Comparison of ENCODE assay signal across 22 cellular contexts in the genomic region with DNA sequence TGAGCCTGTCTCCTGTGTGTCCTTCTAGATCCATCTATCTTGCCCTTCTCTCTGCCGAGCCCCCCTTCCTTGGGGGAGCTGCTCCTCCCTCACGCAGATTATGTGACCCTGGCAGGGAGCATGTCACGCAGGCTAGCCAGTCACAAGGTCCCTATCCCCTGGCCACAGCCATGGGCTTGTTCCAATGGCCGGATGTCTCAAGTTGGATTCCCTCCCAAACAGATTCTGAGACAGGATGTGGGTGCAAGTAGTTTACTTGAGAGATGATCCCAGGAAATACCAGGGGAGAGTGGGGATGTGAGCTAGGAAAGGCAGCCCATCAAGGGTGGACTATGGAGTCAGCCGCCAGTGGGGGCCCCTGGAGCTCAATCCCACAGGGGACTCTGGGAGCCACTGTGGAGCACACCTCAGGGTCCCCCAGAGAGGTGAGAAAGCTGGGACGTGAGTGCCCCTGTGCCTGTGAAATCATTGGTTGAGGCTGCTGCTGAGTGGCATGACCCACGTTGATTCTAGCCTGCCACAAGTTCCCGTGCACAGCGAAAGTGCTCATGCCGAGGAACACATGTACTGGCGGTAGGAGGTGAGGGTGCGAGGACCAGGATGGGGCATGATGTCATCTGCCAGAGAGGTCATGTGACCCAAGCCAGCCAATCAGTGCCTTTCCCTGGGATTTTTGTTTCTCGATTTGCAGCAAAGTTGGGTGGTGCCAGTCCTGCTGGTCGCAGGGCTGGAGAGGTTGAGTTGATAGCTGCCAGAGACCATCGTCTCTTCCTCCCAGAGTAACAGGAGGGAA. TPM values are rescaled to one million over a fixed set of nuclear protein-coding genes. Genes with fewer than 3 reads are reported as not detected.
"Had no signal": no experiment of that assay in that cellular context is flagged by ENCODE, and none has a peak within 500 bp of the region (broad histone marks: within the 10 kb centered on the region; RNA-seq: fewer than 3 reads in every experiment).

No MANE protein-coding gene starts in this region.

- H3K36me3 Mint-ChIP-seq: activated naive CD4-positive, alpha-beta T cell treated with anti-CD3 and anti-CD28 coated beads, Interleukin-2, amount 10 ng/mL, durations not matched to agents 7 days and 5 days; brain; naive thymus-derived CD8-positive, alpha-beta T cell; stimulated activated memory B cell treated with anti-CD40 and anti-IgM and Interleukin-4, amounts not matched to agents 10 μg/mL and 1 μg/mL and 100 μg/mL, for 72 hours had no signal

- H3K36me3 ChIP-seq: gastroesophageal sphincter, lower lobe of right lung, spleen, transverse colon had no signal

- ATAC-seq: activated T-helper 17 cell treated with anti-CD3 and anti-CD28 coated beads, Interleukin-2, amount 50 U/mL, for 72 hours; effector memory CD8-positive, alpha-beta T cell; gastroesophageal sphincter; lower lobe of right lung; naive thymus-derived CD8-positive, alpha-beta T cell; psoas muscle; sciatic nerve; stimulated activated memory B cell treated with anti-CD40 and anti-IgM and Interleukin-4, amounts not matched to agents 10 μg/mL and 1 μg/mL and 100 μg/mL, for 72 hours had no signal

- H3K9me3 ChIP-seq: gastroesophageal sphincter, lower lobe of right lung, psoas muscle, spleen, transverse colon had no signal

- H3K27ac ChIP-seq: epithelial cell of prostate, gastroesophageal sphincter, lower lobe of right lung, psoas muscle, spleen, transverse colon had no signal

- H3K4me3 Mint-ChIP-seq: activated naive CD4-positive, alpha-beta T cell treated with anti-CD3 and anti-CD28 coated beads, Interleukin-2, amount 10 ng/mL, durations not matched to agents 7 days and 5 days; activated T-helper 17 cell treated with anti-CD3 and anti-CD28 coated beads, Interleukin-2, amount 50 U/mL, for 72 hours; brain; central memory CD8-positive, alpha-beta T cell; effector memory CD8-positive, alpha-beta T cell; naive thymus-derived CD8-positive, alpha-beta T cell; stimulated activated memory B cell treated with anti-CD40 and anti-IgM and Interleukin-4, amounts not matched to agents 10 μg/mL and 1 μg/mL and 100 μg/mL, for 72 hours; T-helper 2 cell treated with Interferon-gamma antibody and Interleukin-4, amounts not matched to agents 5 μg/mL and 100 μg/mL, for 36 hours had no signal

- DNase-seq: activated CD4-positive, CD25-positive, alpha-beta regulatory T cell treated with anti-CD3 and anti-CD28 coated beads, Interleukin-2, amount 50 U/mL, for 72 hours; activated CD8-positive, alpha-beta memory T cell treated with anti-CD3 and anti-CD28 coated beads for 24 hours; activated naive CD4-positive, alpha-beta T cell treated with anti-CD3 and anti-CD28 coated beads, Interleukin-2, amount 10 ng/mL, durations not matched to agents 7 days and 5 days; cortex of kidney; effector memory CD8-positive, alpha-beta T cell; kidney glomerular epithelial cell; lower lobe of right lung; naive thymus-derived CD8-positive, alpha-beta T cell; occipital lobe; spleen; stimulated activated CD4-positive, alpha-beta T cell treated with anti-CD3 and anti-CD28 coated beads, Interleukin-1b, Interleukin-23, amount 100 ng/mL, for 48 hours; SW 1271; transverse colon had no signal

- H3K4me3 ChIP-seq: gastroesophageal sphincter, lower lobe of right lung, psoas muscle, spleen, transverse colon had no signal

- H3K4me1 Mint-ChIP-seq: brain; central memory CD8-positive, alpha-beta T cell; stimulated activated memory B cell treated with anti-CD40 and anti-IgM and Interleukin-4, amounts not matched to agents 10 μg/mL and 1 μg/mL and 100 μg/mL, for 72 hours had no signal

- H3K27me3 Mint-ChIP-seq: activated T-helper 17 cell treated with anti-CD3 and anti-CD28 coated beads, Interleukin-2, amount 50 U/mL, for 72 hours had no signal

- H3K27ac Mint-ChIP-seq: activated T-helper 17 cell treated with anti-CD3 and anti-CD28 coated beads, Interleukin-2, amount 50 U/mL, for 72 hours; effector memory CD8-positive, alpha-beta T cell; stimulated activated memory B cell treated with anti-CD40 and anti-IgM and Interleukin-4, amounts not matched to agents 10 μg/mL and 1 μg/mL and 100 μg/mL, for 72 hours; T-helper 2 cell treated with Interferon-gamma antibody and Interleukin-4, amounts not matched to agents 5 μg/mL and 100 μg/mL, for 36 hours had no signal

- H3K4me1 ChIP-seq: lower lobe of right lung, psoas muscle had no signal

- H3K9me3 Mint-ChIP-seq: activated naive CD4-positive, alpha-beta T cell treated with anti-CD3 and anti-CD28 coated beads, Interleukin-2, amount 10 ng/mL, durations not matched to agents 7 days and 5 days; activated T-helper 17 cell treated with anti-CD3 and anti-CD28 coated beads, Interleukin-2, amount 50 U/mL, for 72 hours; central memory CD8-positive, alpha-beta T cell; effector memory CD8-positive, alpha-beta T cell; naive thymus-derived CD8-positive, alpha-beta T cell; stimulated activated memory B cell treated with anti-CD40 and anti-IgM and Interleukin-4, amounts not matched to agents 10 μg/mL and 1 μg/mL and 100 μg/mL, for 72 hours; T-helper 2 cell treated with Interferon-gamma antibody and Interleukin-4, amounts not matched to agents 5 μg/mL and 100 μg/mL, for 36 hours had no signal

- H3K27me3 ChIP-seq: gastroesophageal sphincter had no signal

RNA-seq across cellular contexts. Expression of gene CRISPLD2, which starts 6.4 kb away (rescaled TPM):
- total RNA-seq: naive thymus-derived CD8-positive, alpha-beta T cell had no signal
